Comparison of ENCODE assay signal across 1 cellular context in the genomic region with DNA sequence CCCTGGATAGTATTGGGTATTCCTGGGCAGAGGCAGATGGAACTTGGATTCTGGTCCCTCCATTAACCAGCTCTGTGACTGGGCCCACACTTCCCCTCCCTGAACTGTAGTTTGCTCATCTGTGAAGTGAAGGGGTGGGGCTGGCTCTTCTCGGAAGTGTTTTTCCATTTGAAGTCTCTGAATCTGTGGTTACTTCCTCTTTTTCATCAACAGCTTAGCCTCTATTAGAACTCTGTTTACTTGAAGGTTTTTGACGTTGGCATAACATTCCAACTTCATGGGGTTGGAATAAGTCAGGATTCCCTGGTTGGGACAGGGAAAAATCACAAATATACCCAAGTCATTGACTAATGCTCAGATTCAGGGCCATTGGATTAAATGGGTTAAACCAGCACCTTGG.
A peak's percentile ranks its signal among the peaks of the same experiment; 100 is the strongest.
TF ChIP-seq lines count a peak whose summit lies in the region.

No MANE protein-coding gene starts in this region.

TF ChIP-seq in K562, 482 proteins besides CTCF, POLR2A, EP300 and RAD21 (continued from another document and continues in another):
- TF ChIP-seq ZBTB11 (CRISPR knock-in tag; IDR thresholded peaks at IDR 0.05) (no peak), ARID1B (IDR thresholded peaks at IDR 0.05) (peak; percentile 56), ZNF696 (CRISPR knock-in tag; conservative IDR thresholded peaks at IDR 0.05) (0 out of 2 replicates have a peak, but pooled peaks have one; percentile 43), ZNF23 (CRISPR knock-in tag; IDR thresholded peaks at IDR 0.05) (no peak), WHSC1 (IDR thresholded peaks at IDR 0.05; ENCODE audit: low read length) (no peak), ZNF586 (CRISPR knock-in tag; conservative IDR thresholded peaks at IDR 0.05) (no peak), XRCC5 (IDR thresholded peaks at IDR 0.05; ENCODE audit: low read depth, low read length) (0 out of 2 replicates have a peak, but pooled peaks have one; percentile 19), SLC30A9 (CRISPR knock-in tag; IDR thresholded peaks at IDR 0.05) (no peak), SREBF1 (IDR thresholded peaks at IDR 0.05; ENCODE audit: borderline replicate concordance, low read depth, low read length) (no peak), CTBP1 (IDR thresholded peaks at IDR 0.05; ENCODE audit: borderline replicate concordance) (peak; percentile 78), THRB (CRISPR knock-in tag; conservative IDR thresholded peaks at IDR 0.05) (no peak), JUN (IDR thresholded peaks at IDR 0.05; ENCODE audit: borderline replicate concordance, low read depth, low read length) (no peak), JUN (CRISPR knock-in tag; IDR thresholded peaks at IDR 0.05; ENCODE audit: borderline replicate concordance) (no peak), CAMTA2 (CRISPR knock-in tag; conservative IDR thresholded peaks at IDR 0.05) (no peak), ETV6 (IDR thresholded peaks at IDR 0.05; ENCODE audit: borderline replicate concordance in 1 of 2, low read depth in 2 of 2, low read length in 1 of 2) (peak in 1 of 2 experiments; percentile 40; a peak in 1 of 4 replicates), ETV6 (CRISPR knock-in tag; IDR thresholded peaks at IDR 0.05; ENCODE audit: borderline replicate concordance) (no peak), STAT5A (IDR thresholded peaks at IDR 0.05; ENCODE audit: borderline replicate concordance, low read length) (peak; percentile 49; the same call in 1 of the 2 replicates), CREB3 (tag; conservative IDR thresholded peaks at IDR 0.05; ENCODE audit: low read depth) (0 out of 2 replicates have a peak, but pooled peaks have one; percentile 47), ZFP30 (CRISPR knock-in tag; IDR thresholded peaks at IDR 0.05; ENCODE audit: borderline replicate concordance) (no peak), CREB5 (CRISPR knock-in tag; IDR thresholded peaks at IDR 0.05) (no peak)
- TF ChIP-seq, protein P1, sequence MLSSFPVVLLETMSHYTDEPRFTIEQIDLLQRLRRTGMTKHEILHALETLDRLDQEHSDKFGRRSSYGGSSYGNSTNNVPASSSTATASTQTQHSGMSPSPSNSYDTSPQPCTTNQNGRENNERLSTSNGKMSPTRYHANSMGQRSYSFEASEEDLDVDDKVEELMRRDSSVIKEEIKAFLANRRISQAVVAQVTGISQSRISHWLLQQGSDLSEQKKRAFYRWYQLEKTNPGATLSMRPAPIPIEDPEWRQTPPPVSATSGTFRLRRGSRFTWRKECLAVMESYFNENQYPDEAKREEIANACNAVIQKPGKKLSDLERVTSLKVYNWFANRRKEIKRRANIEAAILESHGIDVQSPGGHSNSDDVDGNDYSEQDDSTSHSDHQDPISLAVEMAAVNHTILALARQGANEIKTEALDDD (IDR thresholded peaks at IDR 0.05): peak; percentile 59
- TF ChIP-seq, protein P2, sequence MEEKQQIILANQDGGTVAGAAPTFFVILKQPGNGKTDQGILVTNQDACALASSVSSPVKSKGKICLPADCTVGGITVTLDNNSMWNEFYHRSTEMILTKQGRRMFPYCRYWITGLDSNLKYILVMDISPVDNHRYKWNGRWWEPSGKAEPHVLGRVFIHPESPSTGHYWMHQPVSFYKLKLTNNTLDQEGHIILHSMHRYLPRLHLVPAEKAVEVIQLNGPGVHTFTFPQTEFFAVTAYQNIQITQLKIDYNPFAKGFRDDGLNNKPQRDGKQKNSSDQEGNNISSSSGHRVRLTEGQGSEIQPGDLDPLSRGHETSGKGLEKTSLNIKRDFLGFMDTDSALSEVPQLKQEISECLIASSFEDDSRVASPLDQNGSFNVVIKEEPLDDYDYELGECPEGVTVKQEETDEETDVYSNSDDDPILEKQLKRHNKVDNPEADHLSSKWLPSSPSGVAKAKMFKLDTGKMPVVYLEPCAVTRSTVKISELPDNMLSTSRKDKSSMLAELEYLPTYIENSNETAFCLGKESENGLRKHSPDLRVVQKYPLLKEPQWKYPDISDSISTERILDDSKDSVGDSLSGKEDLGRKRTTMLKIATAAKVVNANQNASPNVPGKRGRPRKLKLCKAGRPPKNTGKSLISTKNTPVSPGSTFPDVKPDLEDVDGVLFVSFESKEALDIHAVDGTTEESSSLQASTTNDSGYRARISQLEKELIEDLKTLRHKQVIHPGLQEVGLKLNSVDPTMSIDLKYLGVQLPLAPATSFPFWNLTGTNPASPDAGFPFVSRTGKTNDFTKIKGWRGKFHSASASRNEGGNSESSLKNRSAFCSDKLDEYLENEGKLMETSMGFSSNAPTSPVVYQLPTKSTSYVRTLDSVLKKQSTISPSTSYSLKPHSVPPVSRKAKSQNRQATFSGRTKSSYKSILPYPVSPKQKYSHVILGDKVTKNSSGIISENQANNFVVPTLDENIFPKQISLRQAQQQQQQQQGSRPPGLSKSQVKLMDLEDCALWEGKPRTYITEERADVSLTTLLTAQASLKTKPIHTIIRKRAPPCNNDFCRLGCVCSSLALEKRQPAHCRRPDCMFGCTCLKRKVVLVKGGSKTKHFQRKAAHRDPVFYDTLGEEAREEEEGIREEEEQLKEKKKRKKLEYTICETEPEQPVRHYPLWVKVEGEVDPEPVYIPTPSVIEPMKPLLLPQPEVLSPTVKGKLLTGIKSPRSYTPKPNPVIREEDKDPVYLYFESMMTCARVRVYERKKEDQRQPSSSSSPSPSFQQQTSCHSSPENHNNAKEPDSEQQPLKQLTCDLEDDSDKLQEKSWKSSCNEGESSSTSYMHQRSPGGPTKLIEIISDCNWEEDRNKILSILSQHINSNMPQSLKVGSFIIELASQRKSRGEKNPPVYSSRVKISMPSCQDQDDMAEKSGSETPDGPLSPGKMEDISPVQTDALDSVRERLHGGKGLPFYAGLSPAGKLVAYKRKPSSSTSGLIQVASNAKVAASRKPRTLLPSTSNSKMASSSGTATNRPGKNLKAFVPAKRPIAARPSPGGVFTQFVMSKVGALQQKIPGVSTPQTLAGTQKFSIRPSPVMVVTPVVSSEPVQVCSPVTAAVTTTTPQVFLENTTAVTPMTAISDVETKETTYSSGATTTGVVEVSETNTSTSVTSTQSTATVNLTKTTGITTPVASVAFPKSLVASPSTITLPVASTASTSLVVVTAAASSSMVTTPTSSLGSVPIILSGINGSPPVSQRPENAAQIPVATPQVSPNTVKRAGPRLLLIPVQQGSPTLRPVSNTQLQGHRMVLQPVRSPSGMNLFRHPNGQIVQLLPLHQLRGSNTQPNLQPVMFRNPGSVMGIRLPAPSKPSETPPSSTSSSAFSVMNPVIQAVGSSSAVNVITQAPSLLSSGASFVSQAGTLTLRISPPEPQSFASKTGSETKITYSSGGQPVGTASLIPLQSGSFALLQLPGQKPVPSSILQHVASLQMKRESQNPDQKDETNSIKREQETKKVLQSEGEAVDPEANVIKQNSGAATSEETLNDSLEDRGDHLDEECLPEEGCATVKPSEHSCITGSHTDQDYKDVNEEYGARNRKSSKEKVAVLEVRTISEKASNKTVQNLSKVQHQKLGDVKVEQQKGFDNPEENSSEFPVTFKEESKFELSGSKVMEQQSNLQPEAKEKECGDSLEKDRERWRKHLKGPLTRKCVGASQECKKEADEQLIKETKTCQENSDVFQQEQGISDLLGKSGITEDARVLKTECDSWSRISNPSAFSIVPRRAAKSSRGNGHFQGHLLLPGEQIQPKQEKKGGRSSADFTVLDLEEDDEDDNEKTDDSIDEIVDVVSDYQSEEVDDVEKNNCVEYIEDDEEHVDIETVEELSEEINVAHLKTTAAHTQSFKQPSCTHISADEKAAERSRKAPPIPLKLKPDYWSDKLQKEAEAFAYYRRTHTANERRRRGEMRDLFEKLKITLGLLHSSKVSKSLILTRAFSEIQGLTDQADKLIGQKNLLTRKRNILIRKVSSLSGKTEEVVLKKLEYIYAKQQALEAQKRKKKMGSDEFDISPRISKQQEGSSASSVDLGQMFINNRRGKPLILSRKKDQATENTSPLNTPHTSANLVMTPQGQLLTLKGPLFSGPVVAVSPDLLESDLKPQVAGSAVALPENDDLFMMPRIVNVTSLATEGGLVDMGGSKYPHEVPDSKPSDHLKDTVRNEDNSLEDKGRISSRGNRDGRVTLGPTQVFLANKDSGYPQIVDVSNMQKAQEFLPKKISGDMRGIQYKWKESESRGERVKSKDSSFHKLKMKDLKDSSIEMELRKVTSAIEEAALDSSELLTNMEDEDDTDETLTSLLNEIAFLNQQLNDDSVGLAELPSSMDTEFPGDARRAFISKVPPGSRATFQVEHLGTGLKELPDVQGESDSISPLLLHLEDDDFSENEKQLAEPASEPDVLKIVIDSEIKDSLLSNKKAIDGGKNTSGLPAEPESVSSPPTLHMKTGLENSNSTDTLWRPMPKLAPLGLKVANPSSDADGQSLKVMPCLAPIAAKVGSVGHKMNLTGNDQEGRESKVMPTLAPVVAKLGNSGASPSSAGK (IDR thresholded peaks at IDR 0.05): peak; percentile 64
- TF ChIP-seq, protein P3, sequence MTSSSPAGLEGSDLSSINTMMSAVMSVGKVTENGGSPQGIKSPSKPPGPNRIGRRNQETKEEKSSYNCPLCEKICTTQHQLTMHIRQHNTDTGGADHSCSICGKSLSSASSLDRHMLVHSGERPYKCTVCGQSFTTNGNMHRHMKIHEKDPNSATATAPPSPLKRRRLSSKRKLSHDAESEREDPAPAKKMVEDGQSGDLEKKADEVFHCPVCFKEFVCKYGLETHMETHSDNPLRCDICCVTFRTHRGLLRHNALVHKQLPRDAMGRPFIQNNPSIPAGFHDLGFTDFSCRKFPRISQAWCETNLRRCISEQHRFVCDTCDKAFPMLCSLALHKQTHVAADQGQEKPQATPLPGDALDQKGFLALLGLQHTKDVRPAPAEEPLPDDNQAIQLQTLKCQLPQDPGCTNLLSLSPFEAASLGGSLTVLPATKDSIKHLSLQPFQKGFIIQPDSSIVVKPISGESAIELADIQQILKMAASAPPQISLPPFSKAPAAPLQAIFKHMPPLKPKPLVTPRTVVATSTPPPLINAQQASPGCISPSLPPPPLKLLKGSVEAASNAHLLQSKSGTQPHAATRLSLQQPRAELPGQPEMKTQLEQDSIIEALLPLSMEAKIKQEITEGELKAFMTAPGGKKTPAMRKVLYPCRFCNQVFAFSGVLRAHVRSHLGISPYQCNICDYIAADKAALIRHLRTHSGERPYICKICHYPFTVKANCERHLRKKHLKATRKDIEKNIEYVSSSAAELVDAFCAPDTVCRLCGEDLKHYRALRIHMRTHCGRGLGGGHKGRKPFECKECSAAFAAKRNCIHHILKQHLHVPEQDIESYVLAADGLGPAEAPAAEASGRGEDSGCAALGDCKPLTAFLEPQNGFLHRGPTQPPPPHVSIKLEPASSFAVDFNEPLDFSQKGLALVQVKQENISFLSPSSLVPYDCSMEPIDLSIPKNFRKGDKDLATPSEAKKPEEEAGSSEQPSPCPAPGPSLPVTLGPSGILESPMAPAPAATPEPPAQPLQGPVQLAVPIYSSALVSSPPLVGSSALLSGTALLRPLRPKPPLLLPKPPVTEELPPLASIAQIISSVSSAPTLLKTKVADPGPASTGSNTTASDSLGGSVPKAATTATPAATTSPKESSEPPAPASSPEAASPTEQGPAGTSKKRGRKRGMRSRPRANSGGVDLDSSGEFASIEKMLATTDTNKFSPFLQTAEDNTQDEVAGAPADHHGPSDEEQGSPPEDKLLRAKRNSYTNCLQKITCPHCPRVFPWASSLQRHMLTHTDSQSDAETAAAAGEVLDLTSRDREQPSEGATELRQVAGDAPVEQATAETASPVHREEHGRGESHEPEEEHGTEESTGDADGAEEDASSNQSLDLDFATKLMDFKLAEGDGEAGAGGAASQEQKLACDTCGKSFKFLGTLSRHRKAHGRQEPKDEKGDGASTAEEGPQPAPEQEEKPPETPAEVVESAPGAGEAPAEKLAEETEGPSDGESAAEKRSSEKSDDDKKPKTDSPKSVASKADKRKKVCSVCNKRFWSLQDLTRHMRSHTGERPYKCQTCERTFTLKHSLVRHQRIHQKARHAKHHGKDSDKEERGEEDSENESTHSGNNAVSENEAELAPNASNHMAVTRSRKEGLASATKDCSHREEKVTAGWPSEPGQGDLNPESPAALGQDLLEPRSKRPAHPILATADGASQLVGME (CRISPR knock-in tag; IDR thresholded peaks at IDR 0.05): no peak
